ENCODE assay signal across 23 cellular contexts in the genomic region with DNA sequence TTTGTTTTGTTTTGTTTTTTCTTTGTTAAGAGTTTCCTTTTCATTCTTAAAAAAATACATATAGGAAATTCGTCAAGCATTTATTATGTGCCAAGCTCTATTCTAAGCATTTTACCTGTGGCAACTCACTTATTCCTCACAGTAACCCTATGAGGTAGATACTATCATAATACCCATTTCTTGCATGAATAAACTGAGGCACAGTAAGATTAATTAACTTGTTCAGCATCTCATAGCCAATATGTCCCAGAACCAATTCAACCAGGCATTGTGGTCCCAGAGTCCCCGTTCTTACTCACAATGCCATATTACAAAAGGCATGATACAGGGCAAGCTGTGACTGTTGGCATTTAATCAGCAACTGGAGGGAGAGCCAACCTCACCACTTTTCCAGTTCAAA.
"Had no signal": no experiment of that assay in that cellular context is flagged by ENCODE, and none has a peak within 500 bp of the region (broad histone marks: within the 10 kb centered on the region; RNA-seq: fewer than 3 reads in every experiment).

No MANE protein-coding gene starts in this region.

- H3K79me2 ChIP-seq: parathyroid adenoma had no signal

- H3K27ac Mint-ChIP-seq: mesothelial cell of epicardium; nephron; neural progenitor cell; progenitor cell of endocrine pancreas; stimulated activated effector memory CD8-positive, alpha-beta T cell treated with anti-CD3 and anti-CD28 coated beads, Interleukin-12 subunit alpha, Interleukin-12 subunit beta, amount 100 ng/mL, for 72 hours had no signal

- H3K27me3 Mint-ChIP-seq: naive thymus-derived CD4-positive, alpha-beta T cell; progenitor cell of endocrine pancreas had no signal

- H3K4me2 ChIP-seq: neural progenitor cell, smooth muscle cell had no signal

- H3K4me1 ChIP-seq: left lung, parathyroid adenoma had no signal

- H3K9me3 ChIP-seq: left lung, mucosa of descending colon, vagina had no signal

- DNase-seq: cortex of kidney; effector CD4-positive, alpha-beta T cell; head of caudate nucleus; left lung; mesenchymal stem cell; mucosa of descending colon; naive thymus-derived CD4-positive, alpha-beta T cell; stimulated activated CD4-positive, alpha-beta T cell treated with anti-CD3 and anti-CD28 coated beads, Interleukin-12 subunit alpha, Interleukin-12 subunit beta, amount 100 ng/mL, for 4 hours; stimulated activated CD4-positive, alpha-beta T cell treated with anti-CD3 and anti-CD28 coated beads, Interleukin-1b, Interleukin-23, amount 100 ng/mL, for 48 hours; stimulated activated CD4-positive, alpha-beta T cell treated with anti-CD3 and anti-CD28 coated beads, Interleukin-4, amount 100 ng/mL, for 1 hour; stimulated activated naive CD8-positive, alpha-beta T cell treated with anti-CD3 and anti-CD28 coated beads, Interleukin-15, Interleukin-2, amounts not matched to agents 100 U/mL and 50 U/mL, for 24 hours; trophoblast cell had no signal

- H3K36me3 Mint-ChIP-seq: mesothelial cell of epicardium had no signal

- H3K27me3 ChIP-seq: left lung, neural progenitor cell, vagina had no signal

- H2AFZ ChIP-seq: neural progenitor cell, parathyroid adenoma had no signal

- H3K27ac ChIP-seq: left lung, neural progenitor cell, parathyroid adenoma, vagina had no signal

- FAIRE-seq: frontal cortex, keratinocyte had no signal

- ATAC-seq: left lung; mucosa of descending colon; naive thymus-derived CD4-positive, alpha-beta T cell; sciatic nerve; stimulated activated effector memory CD8-positive, alpha-beta T cell treated with anti-CD3 and anti-CD28 coated beads, Interleukin-12 subunit alpha, Interleukin-12 subunit beta, amount 100 ng/mL, for 72 hours; stimulated activated naive CD8-positive, alpha-beta T cell treated with anti-CD3 and anti-CD28 coated beads, Interleukin-15, Interleukin-2, amounts not matched to agents 100 U/mL and 50 U/mL, for 24 hours had no signal

- H3K9ac ChIP-seq: neural progenitor cell, parathyroid adenoma had no signal

- H3K36me3 ChIP-seq: left lung, neural progenitor cell, vagina had no signal

- H3K4me3 Mint-ChIP-seq: mesothelial cell of epicardium; naive thymus-derived CD4-positive, alpha-beta T cell; nephron; neural progenitor cell; stimulated activated effector memory CD8-positive, alpha-beta T cell treated with anti-CD3 and anti-CD28 coated beads, Interleukin-12 subunit alpha, Interleukin-12 subunit beta, amount 100 ng/mL, for 72 hours had no signal

- H3K4me3 ChIP-seq: left lung, mucosa of descending colon, neural progenitor cell, smooth muscle cell, vagina had no signal

- H3K9me3 Mint-ChIP-seq: mesothelial cell of epicardium; naive thymus-derived CD4-positive, alpha-beta T cell; nephron; neural progenitor cell; stimulated activated effector memory CD8-positive, alpha-beta T cell treated with anti-CD3 and anti-CD28 coated beads, Interleukin-12 subunit alpha, Interleukin-12 subunit beta, amount 100 ng/mL, for 72 hours had no signal
